30 cellular contexts compared by ENCODE assay signal in genomic region chr15:48120751-48121150, GRCh38. TPM values are rescaled to one million over a fixed set of nuclear protein-coding genes. Genes with fewer than 3 reads are reported as not detected.
"Had no signal": no experiment of that assay in that cellular context is flagged by ENCODE, and none has a peak within 500 bp of the region (broad histone marks: within the 10 kb centered on the region; RNA-seq: fewer than 3 reads in every experiment).

Gene SLC24A5 (plus strand): TSS chr15:48120990. CDS start chr15:48121045, 55 bp downstream.

- H3K27ac ChIP-seq: body of pancreas, foreskin keratinocyte, left ventricle myocardium inferior, ovary, psoas muscle, right lobe of liver, stomach, VCaP had no signal

- H3K27me3 Mint-ChIP-seq: effector memory CD8-positive, alpha-beta T cell had no signal

- ATAC-seq: body of pancreas; effector memory CD8-positive, alpha-beta T cell; foreskin keratinocyte; psoas muscle; right lobe of liver; stimulated activated effector memory CD8-positive, alpha-beta T cell treated with anti-CD3 and anti-CD28 coated beads, Interleukin-12 subunit alpha, Interleukin-12 subunit beta, amount 100 ng/mL, for 72 hours had no signal

- H3K4me3 Mint-ChIP-seq: activated naive CD8-positive, alpha-beta T cell treated with anti-CD3 and anti-CD28 coated beads for 36 hours; activated T-helper 1 cell treated with anti-CD3 and anti-CD28 coated beads, Interleukin-12 subunit alpha, Interleukin-12 subunit beta, Interleukin-2, Interleukin-4 antibody, amounts not matched to agents 30 ng/mL and 10 ng/mL and 1 ng/mL, durations not matched to agents 14 hours and 24 hours and 36 hours; effector memory CD8-positive, alpha-beta T cell; nephron progenitor cell; stimulated activated effector memory CD8-positive, alpha-beta T cell treated with anti-CD3 and anti-CD28 coated beads, Interleukin-12 subunit alpha, Interleukin-12 subunit beta, amount 100 ng/mL, for 72 hours; type B pancreatic cell had no signal

- H3K4me1 ChIP-seq: body of pancreas, left ventricle myocardium inferior, psoas muscle, right lobe of liver had no signal

- DNase-seq: activated CD4-positive, alpha-beta T cell treated with anti-CD3 and anti-CD28 coated beads, Interleukin-2, amount 50 U/mL, for 4 hours; activated gamma-delta T cell treated with Interleukin-2 at 50 U/mL for 16 hours; activated naive CD8-positive, alpha-beta T cell treated with anti-CD3 and anti-CD28 coated beads for 36 hours; amygdala; body of pancreas; effector memory CD8-positive, alpha-beta T cell; foreskin keratinocyte; hypothalamus; left ventricle myocardium inferior; mammary epithelial cell; midbrain; nephron progenitor cell; ovary; psoas muscle; right lobe of liver; stimulated activated CD4-positive, alpha-beta T cell treated with anti-CD3 and anti-CD28 coated beads, Interleukin-4, amount 100 ng/mL, for 24 hours; stomach; T-helper 2 cell had no signal

- H3K36me3 ChIP-seq: left ventricle myocardium inferior, ovary, right lobe of liver, stomach had no signal

- H3K27ac Mint-ChIP-seq: activated naive CD8-positive, alpha-beta T cell treated with anti-CD3 and anti-CD28 coated beads for 36 hours; activated T-helper 1 cell treated with anti-CD3 and anti-CD28 coated beads, Interleukin-12 subunit alpha, Interleukin-12 subunit beta, Interleukin-2, Interleukin-4 antibody, amounts not matched to agents 30 ng/mL and 10 ng/mL and 1 ng/mL, durations not matched to agents 14 hours and 24 hours and 36 hours; effector memory CD8-positive, alpha-beta T cell; nephron progenitor cell; stimulated activated effector memory CD8-positive, alpha-beta T cell treated with anti-CD3 and anti-CD28 coated beads, Interleukin-12 subunit alpha, Interleukin-12 subunit beta, amount 100 ng/mL, for 72 hours; type B pancreatic cell had no signal

- H3K9me3 Mint-ChIP-seq: activated naive CD8-positive, alpha-beta T cell treated with anti-CD3 and anti-CD28 coated beads for 36 hours; activated T-helper 1 cell treated with anti-CD3 and anti-CD28 coated beads, Interleukin-12 subunit alpha, Interleukin-12 subunit beta, Interleukin-2, Interleukin-4 antibody, amounts not matched to agents 30 ng/mL and 10 ng/mL and 1 ng/mL, durations not matched to agents 14 hours and 24 hours and 36 hours; nephron progenitor cell; type B pancreatic cell had no signal

- H3K4me3 ChIP-seq: body of pancreas, left ventricle myocardium inferior, ovary, psoas muscle, right lobe of liver, smooth muscle cell, stomach had no signal

- H3K4me1 Mint-ChIP-seq: activated naive CD8-positive, alpha-beta T cell treated with anti-CD3 and anti-CD28 coated beads for 36 hours; stimulated activated effector memory CD8-positive, alpha-beta T cell treated with anti-CD3 and anti-CD28 coated beads, Interleukin-12 subunit alpha, Interleukin-12 subunit beta, amount 100 ng/mL, for 72 hours had no signal

- H3K36me3 Mint-ChIP-seq: activated naive CD8-positive, alpha-beta T cell treated with anti-CD3 and anti-CD28 coated beads for 36 hours; stimulated activated effector memory CD8-positive, alpha-beta T cell treated with anti-CD3 and anti-CD28 coated beads, Interleukin-12 subunit alpha, Interleukin-12 subunit beta, amount 100 ng/mL, for 72 hours; type B pancreatic cell had no signal

- H3K4me2 ChIP-seq: smooth muscle cell had no signal

- H3K9me3 ChIP-seq: body of pancreas, left ventricle myocardium inferior, ovary, psoas muscle, right lobe of liver, stomach had no signal

- H3K27me3 ChIP-seq: body of pancreas, foreskin keratinocyte, ovary, right lobe of liver, stomach had no signal

RNA-seq across cellular contexts. Expression of gene SLC24A5, which starts in this region (rescaled TPM):
- total RNA-seq: activated CD8-positive, alpha-beta memory T cell treated with anti-CD3 and anti-CD28 coated beads for 36 hours; activated naive CD8-positive, alpha-beta T cell treated with anti-CD3 and anti-CD28 coated beads for 36 hours; activated T-helper 1 cell treated with anti-CD3 and anti-CD28 coated beads, Interleukin-12 subunit alpha, Interleukin-12 subunit beta, Interleukin-2, Interleukin-4 antibody, amounts not matched to agents 30 ng/mL and 10 ng/mL and 1 ng/mL, durations not matched to agents 14 hours and 24 hours and 36 hours; body of pancreas; cardiac septum; dermis microvascular lymphatic vessel endothelial cell; fibroblast of lung; foreskin keratinocyte; kidney epithelial cell; left ventricle myocardium inferior; mammary epithelial cell; myocyte; ovary; psoas muscle; right lobe of liver; smooth muscle cell; stomach; temporal lobe had no signal
- polyA plus RNA-seq: fibroblast of lung, foreskin keratinocyte, mammary epithelial cell, ovary, psoas muscle, smooth muscle cell had no signal
